Comparison of ENCODE assay signal across 2 cellular contexts in genomic region chr6:7426447-7427169, GRCh38.
TF ChIP-seq lines count a peak whose summit lies in the region.

No MANE protein-coding gene starts in this region.

TF ChIP-seq in HepG2, 621 proteins besides CTCF, POLR2A, EP300 and RAD21 (continues in another document):
- TF ChIP-seq ZBTB8A (CRISPR knock-in tag; IDR thresholded peaks at IDR 0.05; ENCODE audit: borderline replicate concordance, low read depth) (no peak), ZEB1 (IDR thresholded peaks at IDR 0.05; ENCODE audit: insufficient replicate concordance, low read depth) (peak; percentile 54), CSRNP1 (CRISPR knock-in tag; IDR thresholded peaks at IDR 0.05) (peak; percentile 75), LRRFIP1 (CRISPR knock-in tag; conservative IDR thresholded peaks at IDR 0.05) (no peak), TBL1XR1 (IDR thresholded peaks at IDR 0.05; ENCODE audit: borderline replicate concordance, low read length, partially characterized antibody) (peak; percentile 30), GMEB1 (CRISPR knock-in tag; IDR thresholded peaks at IDR 0.05; ENCODE audit: borderline replicate concordance) (no peak), RFXANK (CRISPR knock-in tag; IDR thresholded peaks at IDR 0.05) (no peak), AHDC1 (CRISPR knock-in tag; IDR thresholded peaks at IDR 0.05; ENCODE audit: borderline replicate concordance) (peak; percentile 67; the same call in 1 of the 2 replicates), RXRA (CRISPR knock-in tag; IDR thresholded peaks at IDR 0.05) (0 out of 2 replicates have a peak, but pooled peaks have one; percentile 17), MAFK (conservative IDR thresholded peaks at IDR 0.05 in 1 of 2, IDR thresholded peaks at IDR 0.05 in 1 of 2; ENCODE audit: low read length in 2 of 2) (peak; percentile 14 to 55; a peak in 3 of 4 replicates), ZNF101 (CRISPR knock-in tag; IDR thresholded peaks at IDR 0.05; ENCODE audit: borderline replicate concordance, low read depth) (no peak), THYN1 (CRISPR knock-in tag; IDR thresholded peaks at IDR 0.05; ENCODE audit: borderline replicate concordance, low read depth) (no peak), ZNF724P (CRISPR knock-in tag; IDR thresholded peaks at IDR 0.05; ENCODE audit: borderline replicate concordance) (no peak), CENPX (CRISPR knock-in tag; IDR thresholded peaks at IDR 0.05) (no peak), SIN3B (IDR thresholded peaks at IDR 0.05; ENCODE audit: low read length) (no peak), KLF13 (CRISPR knock-in tag; IDR thresholded peaks at IDR 0.05) (no peak)

TF ChIP-seq in endothelial cell of umbilical vein, 7 proteins besides CTCF, POLR2A, EP300 and RAD21:
- TF ChIP-seq MYC (IDR thresholded peaks at IDR 0.05; ENCODE audit: low read depth, low read length) (no peak), EZH2 (IDR thresholded peaks at IDR 0.05; ENCODE audit: borderline replicate concordance, low read depth, low read length, severe bottlenecking) (no peak), FOS (IDR thresholded peaks at IDR 0.05; ENCODE audit: borderline replicate concordance, insufficient read depth, low read length) (no peak), JUN (IDR thresholded peaks at IDR 0.05; ENCODE audit: borderline replicate concordance, insufficient read depth, insufficient read length, low read depth) (no peak), MAX (IDR thresholded peaks at IDR 0.05; ENCODE audit: insufficient read depth, insufficient read length) (no peak), POLR2AphosphoS5 (IDR thresholded peaks at IDR 0.05; ENCODE audit: insufficient read depth, low read depth, low read length) (no peak), GATA2 (IDR thresholded peaks at IDR 0.05; ENCODE audit: insufficient read depth, insufficient read length, low read depth, low read length) (no peak)
